ENCODE assay signal across 9 cellular contexts in genomic region chr22:31247726-31248125, GRCh38. TPM values are rescaled to one million over a fixed set of nuclear protein-coding genes. Genes with fewer than 3 reads are reported as not detected.
DNase-seq lines count a peak whose midpoint lies in the region; ATAC-seq and TF ChIP-seq lines count a peak whose summit lies in the region.
"Had no signal": no experiment of that assay in that cellular context is flagged by ENCODE, and none has a peak within 500 bp of the region (broad histone marks: within the 10 kb centered on the region; RNA-seq: fewer than 3 reads in every experiment).

No MANE protein-coding gene starts in this region.

- TF ChIP-seq CTCF in mammary epithelial cell (conservative IDR thresholded peaks at IDR 0.05 in 1 of 2, IDR thresholded peaks at IDR 0.05 in 1 of 2; ENCODE audit: extremely low read depth in 1 of 2, insufficient read depth in 1 of 2, low read depth in 1 of 2, low read length in 2 of 2), result no peak
- no peak for TF ChIP-seq CTCF in lower lobe of right lung (IDR thresholded peaks at IDR 0.05)
- TF ChIP-seq CTCF in thyroid gland (IDR thresholded peaks at IDR 0.05), result no peak

- peaks cover 8% of the 10 kb centered on the region for H3K36me3 ChIP-seq in mammary epithelial cell (ENCODE audit: insufficient read depth, low read length)
- no peaks in the 10 kb centered on the region for H3K36me3 ChIP-seq in lower lobe of right lung
- no peaks in the 10 kb centered on the region for H3K36me3 ChIP-seq in thyroid gland

- peak in 1 of 2 donors; percentile 2 for ATAC-seq in lower lobe of right lung

- H3K36me3 Mint-ChIP-seq in activated naive CD4-positive, alpha-beta T cell treated with anti-CD3 and anti-CD28 coated beads for 36 hours (ENCODE audit: low read depth), result peaks cover 1% of the 10 kb centered on the region

- 25% methylated on average over 1 of the region's 1 CpG for WGBS in mammary epithelial cell (ENCODE audit: low coverage, missing lambda C conversion rate)
- WGBS in thyroid gland, 2 donors, result 62 to 85% methylated on average over 1 of the region's 1 CpG

- H3K27me3 ChIP-seq in mammary epithelial cell (ENCODE audit: insufficient read depth, low read length) (no peaks in the 10 kb centered on the region), lower lobe of right lung (ENCODE audit: low read depth) (no peaks in the 10 kb centered on the region), thyroid gland (no peaks in the 10 kb centered on the region)

- H3K4me2 ChIP-seq in mammary epithelial cell (ENCODE audit: insufficient read depth, low read depth, low read length), result peak overlapping the region; percentile 43

- no peaks in the 10 kb centered on the region for H3K9me3 ChIP-seq in mammary epithelial cell (replicated peaks; ENCODE audit: insufficient read depth, low read length)
- no peaks in the 10 kb centered on the region for H3K9me3 ChIP-seq in lower lobe of right lung
- no peaks in the 10 kb centered on the region for H3K9me3 ChIP-seq in thyroid gland

- H3K4me1 ChIP-seq in mammary epithelial cell (ENCODE audit: insufficient read depth, low read length), result peaks cover 50% of the 10 kb centered on the region
- peaks cover 49% of the 10 kb centered on the region for H3K4me1 ChIP-seq in lower lobe of right lung
- H3K4me1 ChIP-seq in thyroid gland, result peaks cover 43 to 65% of the 10 kb centered on the region in 2 donors

- no peaks in the 10 kb centered on the region for H3K27me3 Mint-ChIP-seq in activated naive CD4-positive, alpha-beta T cell treated with anti-CD3 and anti-CD28 coated beads for 36 hours (ENCODE audit: low read depth)

- no peak overlapping the region for H3K27ac Mint-ChIP-seq in activated naive CD4-positive, alpha-beta T cell treated with anti-CD3 and anti-CD28 coated beads for 36 hours

- no peak for TF ChIP-seq POLR2A in thyroid gland (IDR thresholded peaks at IDR 0.05)

- CTCF ChIA-PET in activated naive CD4-positive, alpha-beta T cell treated with anti-CD3 and anti-CD28 coated beads for 36 hours (lab: Charles Lee), result interaction anchor here (0.6 to 1.6 kb wide), 4 partner anchors 24 to 386 kb away, joined by 3 to 7 read pairs (median 4); partner anchors contain the start of gene LIMK2
- CTCF ChIA-PET in mammary epithelial cell (lab: Charles Lee; ENCODE audit: low non-redundant PET), result interaction anchor here (0.7 kb wide), 1 partner anchor 25 kb away, joined by 3 read pairs; no protein-coding TSS in a partner anchor

- H3K9me3 Mint-ChIP-seq in activated naive CD4-positive, alpha-beta T cell treated with anti-CD3 and anti-CD28 coated beads for 36 hours, result no peaks in the 10 kb centered on the region

- peaks cover 80% of the 10 kb centered on the region for H3K79me2 ChIP-seq in mammary epithelial cell (ENCODE audit: insufficient read depth, low read length)

- H3K4me1 Mint-ChIP-seq in activated naive CD4-positive, alpha-beta T cell treated with anti-CD3 and anti-CD28 coated beads for 36 hours (ENCODE audit: low read depth), result peaks cover 21% of the 10 kb centered on the region

- no peak overlapping the region for H3K27ac ChIP-seq in mammary epithelial cell (ENCODE audit: insufficient read depth, low read depth, low read length)
- no peak overlapping the region for H3K27ac ChIP-seq in lower lobe of right lung
- peak overlapping the region in 2 of 3 donors; percentile 74 to 84 for H3K27ac ChIP-seq in thyroid gland

- peak overlapping the region; percentile 19 for H3K4me3 Mint-ChIP-seq in activated naive CD4-positive, alpha-beta T cell treated with anti-CD3 and anti-CD28 coated beads for 36 hours

- no peak for DNase-seq in activated naive CD4-positive, alpha-beta T cell treated with anti-CD3 and anti-CD28 coated beads for 36 hours
- DNase-seq in activated naive CD4-positive, alpha-beta T cell treated with Interleukin-2 at 50 U/mL for 16 hours, result no peak
- DNase-seq in mammary epithelial cell (no peak), lower lobe of right lung (no peak), thyroid gland (no peak), HuH-7 (ENCODE audit: low spot score) (no peak), COLO829 (ENCODE audit: low spot score) (no peak)
- DNase-seq in stimulated activated naive CD4-positive, alpha-beta T cell (lab: John Stamatoyannopoulos, UW), result no peak
- DNase-seq: DMS153 had no signal

- H3K4me3 ChIP-seq in mammary epithelial cell (replicated peaks in 1 of 3; ENCODE audit: insufficient read depth in 1 of 3, low read depth in 2 of 3, low read length in 3 of 3) (no peak overlapping the region), lower lobe of right lung (peak overlapping the region; percentile 50), thyroid gland (replicated peaks in 1 of 3) (peak overlapping the region in 1 of 3 donors; percentile 53)

- in situ Hi-C loops in mammary epithelial cell (cut with MboI; ENCODE audit: low sequenced_read_pairs in 2 of 2), result no loop called here

- no peaks in the 10 kb centered on the region for H4K20me1 ChIP-seq in mammary epithelial cell (ENCODE audit: insufficient read depth, low read length)

- BruUV-seq in mammary epithelial cell (replicated peaks; lab: Mats Ljungman, UMichigan), result no TSS peak

- no peak overlapping the region for H2AFZ ChIP-seq in mammary epithelial cell (ENCODE audit: low read depth, low read length)

- dilution Hi-C loops in mammary epithelial cell (cut with HindIII; ENCODE audit: low sequenced_read_pairs), result no loop called here

- intact Hi-C loops in activated naive CD4-positive, alpha-beta T cell treated with anti-CD3 and anti-CD28 coated beads for 36 hours (cut with micrococcal nuclease), result no loop called here
- intact Hi-C loops in mammary epithelial cell (cut with micrococcal nuclease) (loop anchor here (1.0 kb wide), 1 partner anchor 35 kb away; the partner anchor contains the start of gene LIMK2), lower lobe of right lung (cut with DNase I) (no loop called here), thyroid gland (cut with DNase I) (no loop called here)

- no peak overlapping the region for H3K9ac ChIP-seq in mammary epithelial cell (ENCODE audit: insufficient read depth, low read length)

RNA-seq across cellular contexts. Expression of gene LIMK2, which starts 35.6 kb away (rescaled TPM):
- total RNA-seq in activated naive CD4-positive, alpha-beta T cell treated with anti-CD3 and anti-CD28 coated beads for 36 hours, result 10 to 100 TPM; 50.8 to 50.9 TPM
- total RNA-seq in mammary epithelial cell, result 100 to 1,000 TPM; 176 to 484 TPM
- polyA plus RNA-seq in mammary epithelial cell, result 25.9 TPM
- 123 TPM for polyA minus RNA-seq in mammary epithelial cell
- 61.2 TPM for total RNA-seq in lower lobe of right lung
- 100 to 1,000 TPM in 2 of 4 donors, 10 to 100 TPM in 2; 85.0 to 123 (median 99.4) TPM for total RNA-seq in thyroid gland

RNA-seq across cellular contexts. Expression of gene PIK3IP1, which starts 44.6 kb away (rescaled TPM):
- 10 to 100 TPM; 27.4 to 28.6 TPM for total RNA-seq in activated naive CD4-positive, alpha-beta T cell treated with anti-CD3 and anti-CD28 coated beads for 36 hours
- total RNA-seq in mammary epithelial cell (10 to 100 TPM in 1 of 2 donors, 1 to 10 TPM in 1; 2.9 to 14.2 TPM), lower lobe of right lung (54.9 TPM), thyroid gland (10 to 100 TPM; 39.8 to 88.4 (median 48.1) TPM)
- polyA plus RNA-seq in mammary epithelial cell, result 2.8 TPM
- polyA minus RNA-seq in mammary epithelial cell, result 0.31 TPM

Comparison
In these comparisons a context has a peak if more than half of its experiments do, and no peak if none do; other contexts are left out.
1. H3K27ac ChIP-seq: peak in thyroid gland (2 of 3); none in mammary epithelial cell (single experiment) and lower lobe of right lung (single experiment).